18 cellular contexts compared by ENCODE assay signal in the genomic region with DNA sequence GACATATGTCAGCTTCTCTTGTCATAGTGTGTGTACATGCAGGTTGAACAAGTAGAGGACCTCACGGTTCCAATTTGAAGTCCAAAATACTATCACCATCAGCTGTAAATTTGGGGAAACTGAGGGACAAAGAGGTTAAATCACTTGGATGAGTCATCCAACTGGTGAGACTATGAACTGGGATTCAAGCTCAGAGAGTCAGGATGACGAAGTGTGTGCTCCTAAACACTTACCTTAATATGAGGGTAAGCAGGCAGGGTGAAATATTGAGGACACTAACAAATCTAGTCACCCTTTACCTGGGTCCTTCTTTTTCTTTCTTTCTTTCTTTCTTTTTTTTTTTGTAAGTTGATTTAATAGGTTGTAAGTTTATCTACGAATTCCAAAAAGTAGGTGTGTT.
DNase-seq lines count a peak whose midpoint lies in the region; ATAC-seq and TF ChIP-seq lines count a peak whose summit lies in the region.
"Had no signal": no experiment of that assay in that cellular context is flagged by ENCODE, and none has a peak within 500 bp of the region (broad histone marks: within the 10 kb centered on the region; RNA-seq: fewer than 3 reads in every experiment).

No MANE protein-coding gene starts in this region.

- intact Hi-C loops in psoas muscle (cut with DNase I): loop anchor here in 1 of 2 donors (5.0 kb wide), 1 partner anchor 127 kb away; no protein-coding TSS in a partner anchor

- H3K9ac ChIP-seq in GM23248: no peak overlapping the region
- H3K9ac ChIP-seq: BLaER1 had no signal

- no peaks in the 10 kb centered on the region for H3K9me2 ChIP-seq in GM23248 (ENCODE audit: insufficient read depth)

- in situ Hi-C loops in GM23248 (cut with MboI): no loop called here

- H3K4me1 ChIP-seq in psoas muscle (peaks cover 68% of the 10 kb centered on the region), GM23248 (ENCODE audit: insufficient read depth) (peaks cover 4% of the 10 kb centered on the region)
- H3K4me1 ChIP-seq: Caco-2 had no signal

- 47 to 66% (median 53%) methylated on average over 3 of the region's 3 CpGs for WGBS in psoas muscle, 3 donors
- WGBS in GM23248 (ENCODE audit: low coverage in 1 of 2, low lambda C conversion rate in 2 of 2, missing lambda C conversion rate in 2 of 2), 2 experiments: 69 to 78% methylated on average over 3 of the region's 3 CpGs

- peaks cover 8% of the 10 kb centered on the region; the same call in 1 of the 2 replicates for H3K79me2 ChIP-seq in GM23248 (ENCODE audit: insufficient read depth)

- H3K36me3 ChIP-seq in psoas muscle (ENCODE audit: insufficient read depth in 1 of 2, low read depth in 1 of 2) (no peaks in the 10 kb centered on the region), GM23248 (ENCODE audit: low read depth) (no peaks in the 10 kb centered on the region)
- H3K36me3 ChIP-seq: BLaER1 had no signal

- H4K20me1 ChIP-seq in GM23248 (ENCODE audit: insufficient read depth): no peaks in the 10 kb centered on the region

- DNase-seq in DMS53 (lab: John Stamatoyannopoulos, UW) (peak; percentile 24), DMS53 treated with DMSO at 0.1 percent for 48 hours (lab: John Stamatoyannopoulos, UW; ENCODE audit: unreplicated experiment) (no peak), epithelial cell of prostate (ENCODE audit: low read depth, low spot score) (no peak), psoas muscle (no peak), D341Med (ENCODE audit: low spot score) (no peak), GM23248 (no peak)
- DNase-seq in stimulated activated CD4-positive, alpha-beta T cell treated with anti-CD3 and anti-CD28 coated beads, Interleukin-4, amount 100 ng/mL, for 4 hours: no peak
- DNase-seq: Caco-2; CD8-positive, alpha-beta memory T cell; DMS153; EL; HFFc6; KG1 had no signal

- H3K4me3 ChIP-seq in psoas muscle (no peak overlapping the region), GM23248 (no peak overlapping the region)
- H3K4me3 ChIP-seq: BLaER1, GM12878, GM23338 had no signal

- H3F3A ChIP-seq in GM23248 (ENCODE audit: insufficient read depth): 0 out of 2 replicates have a peak, but pooled peaks cover 4% of the 10 kb centered on the region

- ATAC-seq in psoas muscle: peak; percentile 38 to 58 (median 50)
- ATAC-seq: GM12878, GM23338, HCT116 had no signal

- no peaks in the 10 kb centered on the region for H3K27me3 ChIP-seq in psoas muscle (ENCODE audit: insufficient read depth in 3 of 3, low read length in 2 of 3)
- no peaks in the 10 kb centered on the region for H3K27me3 ChIP-seq in GM23248 (replicated peaks; ENCODE audit: insufficient read depth)
- H3K27me3 ChIP-seq: BLaER1 had no signal

- peak overlapping the region; percentile 77 for H3K27ac ChIP-seq in epithelial cell of prostate
- H3K27ac ChIP-seq in psoas muscle: peak overlapping the region; percentile 89
- no peak overlapping the region for H3K27ac ChIP-seq in GM23248
- H3K27ac ChIP-seq: 22Rv1, BLaER1 had no signal

- H3K9me3 ChIP-seq in psoas muscle: no peaks in the 10 kb centered on the region
- no peaks in the 10 kb centered on the region for H3K9me3 ChIP-seq in GM23248 (ENCODE audit: low read depth)
- H3K9me3 ChIP-seq: BLaER1, Caco-2 had no signal

- no peak for TF ChIP-seq CTCF in psoas muscle (IDR thresholded peaks at IDR 0.05)

- H3K4me2 ChIP-seq in GM23248 (ENCODE audit: unreplicated experiment): no peak overlapping the region
- H3K4me2 ChIP-seq: BLaER1, GM23338 had no signal

- no peak overlapping the region for H2AFZ ChIP-seq in GM23248
- H2AFZ ChIP-seq: GM23338 had no signal
